8 cellular contexts compared by ENCODE assay signal in the genomic region with DNA sequence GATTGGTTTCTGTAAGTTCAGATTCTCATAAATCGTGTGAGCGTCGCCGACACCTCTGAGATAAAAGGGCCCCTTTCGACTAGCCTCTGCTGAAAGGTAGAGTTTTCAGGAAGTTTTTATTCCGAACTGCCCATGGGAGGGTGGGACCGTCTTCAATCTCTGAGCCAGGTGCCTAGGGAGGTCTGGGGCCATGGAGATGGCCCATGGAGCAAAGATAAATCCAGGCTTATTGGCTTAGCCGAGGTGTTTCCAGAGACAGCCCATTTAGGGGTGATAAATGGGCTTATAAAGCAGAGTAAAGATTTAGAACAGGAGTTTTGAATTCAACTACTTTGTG. TPM values are rescaled to one million over a fixed set of nuclear protein-coding genes. Genes with fewer than 3 reads are reported as not detected.
A peak's percentile ranks its signal among the peaks of the same experiment; 100 is the strongest.
DNase-seq lines count a peak whose midpoint lies in the region; ATAC-seq and TF ChIP-seq lines count a peak whose summit lies in the region.

No MANE protein-coding gene starts in this region.

- H3K27me3 Mint-ChIP-seq in stimulated activated memory B cell treated with anti-CD40 and anti-IgM and Interleukin-4, amounts not matched to agents 10 μg/mL and 1 μg/mL and 100 μg/mL, for 72 hours = no peaks in the 10 kb centered on the region

- intact Hi-C loops in right cardiac atrium (cut with DNase I) (no loop called here), sciatic nerve (cut with DNase I) (no loop called here)

- H3K4me1 Mint-ChIP-seq in stimulated activated memory B cell treated with anti-CD40 and anti-IgM and Interleukin-4, amounts not matched to agents 10 μg/mL and 1 μg/mL and 100 μg/mL, for 72 hours = peaks cover 58% of the 10 kb centered on the region

- H3K4me1 ChIP-seq in SK-N-SH (ENCODE audit: control insufficient read depth in 1 of 2, insufficient read depth in 2 of 2, low read depth in 1 of 2, low read length in 1 of 2) = peaks cover 7 to 10% of the 10 kb centered on the region in 2 experiments; a peak in 3 of 4 replicates
- no peaks in the 10 kb centered on the region for H3K4me1 ChIP-seq in right cardiac atrium (ENCODE audit: control insufficient read depth, insufficient read depth, low read length)

- H3K27ac ChIP-seq in SK-N-SH (ENCODE audit: low read depth in 2 of 2, low read length in 1 of 2) = peak overlapping the region; percentile 56 to 57; a peak in 3 of 4 replicates
- H3K27ac ChIP-seq in right cardiac atrium (ENCODE audit: low read length) = peak overlapping the region; percentile 65

- H3K9me3 Mint-ChIP-seq in stimulated activated memory B cell treated with anti-CD40 and anti-IgM and Interleukin-4, amounts not matched to agents 10 μg/mL and 1 μg/mL and 100 μg/mL, for 72 hours = no peaks in the 10 kb centered on the region

- no peaks in the 10 kb centered on the region for H4K20me1 ChIP-seq in SK-N-SH (ENCODE audit: insufficient read depth)

- peak; percentile 22 for DNase-seq in SK-N-SH
- no peak for DNase-seq in right cardiac atrium
- no peak for DNase-seq in cerebellum (ENCODE audit: low spot score)
- no peak for DNase-seq in sciatic nerve (ENCODE audit: low spot score)
- DNase-seq in NCI-H2227 treated with DMSO at 0.1 percent for 48 hours (lab: John Stamatoyannopoulos, UW) = no peak

- H3K36me3 Mint-ChIP-seq in stimulated activated memory B cell treated with anti-CD40 and anti-IgM and Interleukin-4, amounts not matched to agents 10 μg/mL and 1 μg/mL and 100 μg/mL, for 72 hours = peaks cover 26% of the 10 kb centered on the region

- peak; percentile 1 for ATAC-seq in GM18499 (IDR thresholded peaks at IDR 0.05; ENCODE audit: insufficient read depth, unreplicated experiment)
- ATAC-seq in HG02610 (IDR thresholded peaks at IDR 0.05; ENCODE audit: unreplicated experiment) = peak; percentile 3
- peak in 1 of 2 donors; percentile 6 for ATAC-seq in right cardiac atrium
- ATAC-seq in stimulated activated memory B cell treated with anti-CD40 and anti-IgM and Interleukin-4, amounts not matched to agents 10 μg/mL and 1 μg/mL and 100 μg/mL, for 72 hours = peak; percentile 1
- no peak for ATAC-seq in sciatic nerve

- no peaks in the 10 kb centered on the region for H3K9me3 ChIP-seq in SK-N-SH
- no peaks in the 10 kb centered on the region for H3K9me3 ChIP-seq in right cardiac atrium (ENCODE audit: control insufficient read depth, low read length)

- WGBS in SK-N-SH (ENCODE audit: low lambda C conversion rate) = 0% methylated on average over 8 of the region's 8 CpGs
- WGBS in right cardiac atrium = under 1% methylated on average over 8 of the region's 8 CpGs

- no peak for TF ChIP-seq CTCF in SK-N-SH (IDR thresholded peaks at IDR 0.05)

- no peak for TF ChIP-seq RAD21 in SK-N-SH (IDR thresholded peaks at IDR 0.05; ENCODE audit: low read length)

- H3K4me3 ChIP-seq in SK-N-SH (ENCODE audit: low read depth in 2 of 2, low read length in 1 of 2) = peak overlapping the region; percentile 86 to 97
- H3K4me3 ChIP-seq in right cardiac atrium (ENCODE audit: low read length) = peak overlapping the region; percentile 83

- H3K27me3 ChIP-seq in SK-N-SH (ENCODE audit: insufficient read depth) (no peaks in the 10 kb centered on the region), right cardiac atrium (ENCODE audit: control insufficient read depth, insufficient read depth) (no peaks in the 10 kb centered on the region)

- peak overlapping the region; percentile 93 for H3K27ac Mint-ChIP-seq in stimulated activated memory B cell treated with anti-CD40 and anti-IgM and Interleukin-4, amounts not matched to agents 10 μg/mL and 1 μg/mL and 100 μg/mL, for 72 hours

- peak overlapping the region; percentile 79 for H3K4me2 ChIP-seq in SK-N-SH

- H3K79me2 ChIP-seq in SK-N-SH (ENCODE audit: insufficient read depth) = peaks cover 65% of the 10 kb centered on the region

- no peaks in the 10 kb centered on the region for H3F3A ChIP-seq in SK-N-SH (replicated peaks; ENCODE audit: insufficient read depth)

- H3K36me3 ChIP-seq in SK-N-SH (replicated peaks in 1 of 2; ENCODE audit: control insufficient read depth in 1 of 2, insufficient read depth in 2 of 2, low read length in 1 of 2) = peaks cover 7 to 8% of the 10 kb centered on the region in 2 experiments

- H3K9me2 ChIP-seq in SK-N-SH = no peaks in the 10 kb centered on the region

- POLR2A ChIA-PET in SK-N-SH (lab: Yijun Ruan, JAX) = no interaction called here

- peak overlapping the region; percentile 78 for H3K9ac ChIP-seq in SK-N-SH

- H3K4me3 Mint-ChIP-seq in stimulated activated memory B cell treated with anti-CD40 and anti-IgM and Interleukin-4, amounts not matched to agents 10 μg/mL and 1 μg/mL and 100 μg/mL, for 72 hours = peak overlapping the region; percentile 93

- peak overlapping the region; percentile 88 for H2AFZ ChIP-seq in SK-N-SH (ENCODE audit: low read depth)

- CTCF ChIA-PET in SK-N-SH (lab: Yijun Ruan, JAX) = no interaction called here

- TF ChIP-seq EP300 in SK-N-SH (IDR thresholded peaks at IDR 0.05; ENCODE audit: borderline replicate concordance in 1 of 2, low read depth in 1 of 2, low read length in 1 of 2) = no peak

TF ChIP-seq in SK-N-SH, 30 proteins besides CTCF, POLR2A, EP300 and RAD21:
- no peak for TF ChIP-seq MXI1 (IDR thresholded peaks at IDR 0.05; ENCODE audit: low read depth, low read length)
- TF ChIP-seq YY1 (IDR thresholded peaks at IDR 0.05; ENCODE audit: low read depth) = 0 out of 2 replicates have a peak, but pooled peaks have one; percentile 5

RNA-seq across cellular contexts. Expression of a gene that starts 0.4 kb away (rescaled TPM):
- polyA plus RNA-seq in SK-N-SH (2012; rRNA removed) (6.2 and 7.9 TPM in 2 replicates), right cardiac atrium (3.4 TPM)
- 7.4 and 7.6 TPM in 2 replicates for polyA plus RNA-seq in SK-N-SH (2012; cell fraction: cytosol; rRNA removed)
- 7.3 and 10.8 TPM in 2 replicates for polyA plus RNA-seq in SK-N-SH (2012; cell fraction: nucleus; rRNA removed)
- total RNA-seq in right cardiac atrium (1 to 10 TPM; 7.0 to 9.4 (median 7.4) TPM), cerebellum (21.7 TPM), sciatic nerve (21.4 TPM)

RNA-seq across cellular contexts. Expression of a gene that starts 0.7 kb away (rescaled TPM):
- polyA plus RNA-seq in SK-N-SH (2012; rRNA removed) = 3.1 and 5.5 TPM in 2 replicates
- polyA plus RNA-seq in SK-N-SH (2012; cell fraction: cytosol; rRNA removed) = 1.7 and 2.1 TPM in 2 replicates
- 16.6 and 26.3 TPM in 2 replicates for polyA plus RNA-seq in SK-N-SH (2012; cell fraction: nucleus; rRNA removed)
- total RNA-seq in right cardiac atrium = 1 to 10 TPM; 1.8 to 3.1 (median 2.3) TPM
- 1.4 TPM for polyA plus RNA-seq in right cardiac atrium
- total RNA-seq in cerebellum = 8.8 TPM
- 13.9 TPM for total RNA-seq in sciatic nerve
